Comparison of ENCODE assay signal across 8 cellular contexts in genomic region chr15:72236381-72237285, GRCh38. TPM values are rescaled to one million over a fixed set of nuclear protein-coding genes. Genes with fewer than 3 reads are reported as not detected.
DNase-seq lines count a peak whose midpoint lies in the region; ATAC-seq, FAIRE-seq and TF ChIP-seq lines count a peak whose summit lies in the region.

No MANE protein-coding gene starts in this region.

- no peaks in the 10 kb centered on the region for H3K79me2 ChIP-seq in H1 (ENCODE audit: control insufficient read depth in 1 of 2, insufficient read depth in 2 of 2, low read length in 2 of 2)

- peaks cover 41% of the 10 kb centered on the region for H3K4me1 Mint-ChIP-seq in T-helper 1 cell treated with Interleukin-12 subunit alpha and Interleukin-12 subunit beta and Interleukin-4 antibody, amounts not matched to agents 30 μg/mL and 1 μg/mL, for 36 hours (ENCODE audit: low read depth)
- peaks cover 38% of the 10 kb centered on the region for H3K4me1 Mint-ChIP-seq in stimulated activated effector memory CD8-positive, alpha-beta T cell treated with anti-CD3 and anti-CD28 coated beads, Interleukin-12 subunit alpha, Interleukin-12 subunit beta, amount 100 ng/mL, for 72 hours

- no peak for TF ChIP-seq CTCF in H1 (IDR thresholded peaks at IDR 0.05; ENCODE audit: control extremely low read depth in 1 of 3, insufficient read depth in 1 of 3, low read depth in 1 of 3, low read length in 3 of 3)

- FAIRE-seq in H1 (lab: Jason Lieb, UNC), result no peak

- H3K4me1 ChIP-seq in H1 (replicated peaks in 1 of 4; ENCODE audit: control insufficient read depth in 3 of 4, insufficient read depth in 4 of 4, low read length in 3 of 4), result peaks cover 5 to 11% (median 5%) of the 10 kb centered on the region in 4 experiments; a peak in 4 of 7 replicates

- no peak for ATAC-seq in stimulated activated effector memory CD8-positive, alpha-beta T cell treated with anti-CD3 and anti-CD28 coated beads, Interleukin-12 subunit alpha, Interleukin-12 subunit beta, amount 100 ng/mL, for 72 hours
- no peak for ATAC-seq in HG03025 (IDR thresholded peaks at IDR 0.05; ENCODE audit: low FRiP score, unreplicated experiment)

- no peak for DNase-seq in T-helper 1 cell
- DNase-seq in RKO (ENCODE audit: low spot score), result peak; percentile 41
- no peak for DNase-seq in H1 (ENCODE audit: low read depth in 1 of 2, low spot score in 2 of 2)
- DNase-seq in stimulated activated effector memory CD8-positive, alpha-beta T cell treated with anti-CD3 and anti-CD28 coated beads, Interleukin-12 subunit alpha, Interleukin-12 subunit beta, amount 100 ng/mL, for 72 hours (ENCODE audit: low spot score in 2 of 2), result no peak
- DNase-seq in DMS153 (lab: John Stamatoyannopoulos, UW), result no peak
- no peak for DNase-seq in glomerular visceral epithelial cell (ENCODE audit: extremely low spot score)

- H3K27me3 ChIP-seq in H1 (replicated peaks in 1 of 4; ENCODE audit: control insufficient read depth in 3 of 4, extremely low read depth in 1 of 4, insufficient read depth in 3 of 4, low read length in 3 of 4), result peaks cover 14 to 80% (median 50%) of the 10 kb centered on the region in 4 experiments

- H4K91ac ChIP-seq in H1 (replicated peaks; ENCODE audit: insufficient read length, low read length), result no peak overlapping the region

- peaks cover 15% of the 10 kb centered on the region for H3K36me3 Mint-ChIP-seq in T-helper 1 cell treated with Interleukin-12 subunit alpha and Interleukin-12 subunit beta and Interleukin-4 antibody, amounts not matched to agents 30 μg/mL and 1 μg/mL, for 36 hours (ENCODE audit: low read depth)
- H3K36me3 Mint-ChIP-seq in stimulated activated effector memory CD8-positive, alpha-beta T cell treated with anti-CD3 and anti-CD28 coated beads, Interleukin-12 subunit alpha, Interleukin-12 subunit beta, amount 100 ng/mL, for 72 hours, result peaks cover 48% of the 10 kb centered on the region

- POLR2A ChIA-PET in H1 (lab: Charles Lee; ENCODE audit: partially characterized antibody), result interaction anchor here (0.5 to 2.1 kb wide), 5 partner anchors 10 to 1458 kb away, joined by 3 to 9 read pairs (median 3); partner anchors contain the start of gene GRAMD2A

- H2BK12ac ChIP-seq in H1 (ENCODE audit: low read depth, low read length), result peak overlapping the region; percentile 62

- H2BK120ac ChIP-seq in H1 (replicated peaks; ENCODE audit: low read depth, low read length), result peak overlapping the region; percentile 65

- H3K18ac ChIP-seq in H1 (ENCODE audit: extremely low read depth, low read length), result no peak overlapping the region

- peak overlapping the region; percentile 89 for H2BK5ac ChIP-seq in H1 (ENCODE audit: low read depth, low read length)

- TF ChIP-seq POLR2A in H1 (IDR thresholded peaks at IDR 0.05; ENCODE audit: control extremely low read depth in 1 of 2, low read depth in 2 of 2, low read length in 2 of 2), result no peak

- 83% methylated on average over 2 of the region's 2 CpGs; no CpG with 5 or more reads in 1 of the 2 experiments for WGBS in H1 (ENCODE audit: extremely low coverage in 1 of 2, insufficient coverage in 1 of 2, insufficient read length in 1 of 2, insufficient replicate concordance in 2 of 2, low coverage in 1 of 2, low lambda C conversion rate in 2 of 2, missing lambda C conversion rate in 1 of 2), 2 experiments

- peak overlapping the region; percentile 54; the same call in 1 of the 2 replicates for H2AK5ac ChIP-seq in H1 (ENCODE audit: low read depth, low read length)

- no peak overlapping the region; a peak in 3 of 7 replicates for H3K9ac ChIP-seq in H1 (replicated peaks in 1 of 4; ENCODE audit: extremely low read depth in 1 of 4, low read depth in 3 of 4, low read length in 3 of 4)

- TF ChIP-seq EP300 in H1 (IDR thresholded peaks at IDR 0.05; ENCODE audit: borderline replicate concordance in 1 of 2, low read depth in 2 of 2, low read length in 2 of 2), result no peak

- no peak overlapping the region for H2AFZ ChIP-seq in H1 (ENCODE audit: low read length)

- peaks cover 3 to 13% (median 10%) of the 10 kb centered on the region in 4 experiments; a peak in 6 of 8 replicates for H3K36me3 ChIP-seq in H1 (ENCODE audit: control insufficient read depth in 2 of 4, insufficient read depth in 4 of 4, low read length in 3 of 4)

- peak overlapping the region; percentile 36 to 48; a peak in 3 of 4 replicates for H3K4me2 ChIP-seq in H1 (ENCODE audit: insufficient read depth in 1 of 2, low read depth in 2 of 2, low read length in 2 of 2)

- H2BK20ac ChIP-seq in H1 (ENCODE audit: low read length), result no peak overlapping the region

- no peak overlapping the region for H3K56ac ChIP-seq in H1 (replicated peaks; ENCODE audit: insufficient read length, low read depth, low read length)

- CTCF ChIA-PET in H1 (lab: Charles Lee; ENCODE audit: partially characterized antibody), result interaction anchor here (0.6 to 4.7 kb wide), 3 partner anchors 9 to 64 kb away, joined by 3 to 29 read pairs (median 5); partner anchors contain the start of gene GRAMD2A

- H3K27ac ChIP-seq in H1 (ENCODE audit: low read depth, low read length), result no peak overlapping the region

- peak overlapping the region; percentile 75 for H3K4me3 Mint-ChIP-seq in T-helper 1 cell treated with Interleukin-12 subunit alpha and Interleukin-12 subunit beta and Interleukin-4 antibody, amounts not matched to agents 30 μg/mL and 1 μg/mL, for 36 hours
- peak overlapping the region; percentile 69 for H3K4me3 Mint-ChIP-seq in stimulated activated effector memory CD8-positive, alpha-beta T cell treated with anti-CD3 and anti-CD28 coated beads, Interleukin-12 subunit alpha, Interleukin-12 subunit beta, amount 100 ng/mL, for 72 hours

- H3K4ac ChIP-seq in H1 (replicated peaks; ENCODE audit: insufficient read length, low read depth, low read length), result peak overlapping the region; percentile 63

- H2BK15ac ChIP-seq in H1 (ENCODE audit: low read length), result peak overlapping the region; percentile 53; the same call in 1 of the 2 replicates

- no peak overlapping the region for H4K5ac ChIP-seq in H1 (ENCODE audit: insufficient read length, low read depth, low read length)

- no peaks in the 10 kb centered on the region for H3K9me3 Mint-ChIP-seq in T-helper 1 cell treated with Interleukin-12 subunit alpha and Interleukin-12 subunit beta and Interleukin-4 antibody, amounts not matched to agents 30 μg/mL and 1 μg/mL, for 36 hours
- H3K9me3 Mint-ChIP-seq in stimulated activated effector memory CD8-positive, alpha-beta T cell treated with anti-CD3 and anti-CD28 coated beads, Interleukin-12 subunit alpha, Interleukin-12 subunit beta, amount 100 ng/mL, for 72 hours, result no peaks in the 10 kb centered on the region

- H3K23me2 ChIP-seq in H1 (ENCODE audit: low read depth, low read length), result peaks cover 4% of the 10 kb centered on the region

- H4K20me1 ChIP-seq in H1 (replicated peaks in 1 of 2; ENCODE audit: control insufficient read depth in 1 of 2, insufficient read depth in 2 of 2, low read length in 2 of 2), result peaks cover 1 to 3% of the 10 kb centered on the region in 2 experiments

- H3K14ac ChIP-seq in H1 (ENCODE audit: insufficient read length), result no peak overlapping the region

- no peak overlapping the region for H4K8ac ChIP-seq in H1 (ENCODE audit: extremely low read depth, insufficient read depth, low read length)

- no peak overlapping the region for H3K23ac ChIP-seq in H1 (ENCODE audit: insufficient read length)

- H3K79me1 ChIP-seq in H1 (ENCODE audit: low read depth, low read length), result no peaks in the 10 kb centered on the region

- no peaks in the 10 kb centered on the region for H3K9me3 ChIP-seq in H1 (ENCODE audit: insufficient read depth in 2 of 2, low read depth in 1 of 2, low read length in 1 of 2)

- peak overlapping the region in 1 of 4 experiments; percentile 12; a peak in 1 of 8 replicates for H3K4me3 ChIP-seq in H1 (ENCODE audit: extremely low read depth in 1 of 4, insufficient read depth in 2 of 4, low read depth in 3 of 4, low read length in 4 of 4)

- no peak for TF ChIP-seq RAD21 in H1 (IDR thresholded peaks at IDR 0.05 in 1 of 2, conservative IDR thresholded peaks at IDR 0.05 in 1 of 2; ENCODE audit: low read depth in 2 of 2, low read length in 2 of 2)

- no peaks in the 10 kb centered on the region for H3K27me3 Mint-ChIP-seq in T-helper 1 cell treated with Interleukin-12 subunit alpha and Interleukin-12 subunit beta and Interleukin-4 antibody, amounts not matched to agents 30 μg/mL and 1 μg/mL, for 36 hours (ENCODE audit: low read depth)

- peak overlapping the region; percentile 89 for H3K27ac Mint-ChIP-seq in T-helper 1 cell treated with Interleukin-12 subunit alpha and Interleukin-12 subunit beta and Interleukin-4 antibody, amounts not matched to agents 30 μg/mL and 1 μg/mL, for 36 hours
- peak overlapping the region; percentile 96 for H3K27ac Mint-ChIP-seq in stimulated activated effector memory CD8-positive, alpha-beta T cell treated with anti-CD3 and anti-CD28 coated beads, Interleukin-12 subunit alpha, Interleukin-12 subunit beta, amount 100 ng/mL, for 72 hours

RNA-seq across cellular contexts. Expression of gene PKM, which starts 5.6 kb away (rescaled TPM):
- total RNA-seq in H1 (2021; fragmentation: NEBNext Ultra II Directional; extraction: Animal tissue kit (Norgen Biotek cat#: 25700)), result 761 and 780 TPM in 2 replicates
- 856 and 1,089 TPM in 2 replicates for polyA plus RNA-seq in H1 (2011; rRNA removed)
- polyA plus RNA-seq in H1 (2011; cell fraction: cytosol; rRNA removed), result 1,111 TPM
- polyA plus RNA-seq in H1 (2011; cell fraction: nucleus; rRNA removed), result 1,343 TPM
- polyA plus RNA-seq in H1 (2012, experiment 1 of 2), result 1,003 to 1,133 TPM (median 1,096 TPM) in 4 replicates
- 1,059 TPM for polyA plus RNA-seq in H1 (2012, experiment 2 of 2)
- polyA plus RNA-seq in H1 (2013, experiment 1 of 2), result 646 TPM
- 625 TPM for polyA plus RNA-seq in H1 (2013, experiment 2 of 2)
- polyA minus RNA-seq in H1 (2011; rRNA and poly(A)+ RNA removed), result 1,050 and 1,384 TPM in 2 replicates
- 677 TPM for polyA minus RNA-seq in H1 (2011; cell fraction: cytosol; rRNA and poly(A)+ RNA removed)
- 678 TPM for polyA minus RNA-seq in H1 (2011; cell fraction: nucleus; rRNA and poly(A)+ RNA removed)

RNA-seq across cellular contexts. Expression of gene PARP6, which starts 35.7 kb away (rescaled TPM):
- total RNA-seq in H1 (2021; fragmentation: NEBNext Ultra II Directional; extraction: Animal tissue kit (Norgen Biotek cat#: 25700)), result 33.0 and 39.8 TPM in 2 replicates
- polyA plus RNA-seq in H1 (2011; rRNA removed), result 44.8 and 45.3 TPM in 2 replicates
- polyA plus RNA-seq in H1 (2011; cell fraction: cytosol; rRNA removed), result 48.7 TPM
- 230 TPM for polyA plus RNA-seq in H1 (2011; cell fraction: nucleus; rRNA removed)
- polyA plus RNA-seq in H1 (2012, experiment 1 of 2), result 46.8 to 59.8 TPM (median 50.2 TPM) in 4 replicates
- 6.1 TPM for polyA plus RNA-seq in H1 (2012, experiment 2 of 2)
- polyA plus RNA-seq in H1 (2013, experiment 1 of 2), result 52.0 TPM
- polyA plus RNA-seq in H1 (2013, experiment 2 of 2), result 40.8 TPM
- polyA minus RNA-seq in H1 (2011; rRNA and poly(A)+ RNA removed), result 46.0 and 64.3 TPM in 2 replicates
- 15.7 TPM for polyA minus RNA-seq in H1 (2011; cell fraction: cytosol; rRNA and poly(A)+ RNA removed)
- 53.2 TPM for polyA minus RNA-seq in H1 (2011; cell fraction: nucleus; rRNA and poly(A)+ RNA removed)

RNA-seq across cellular contexts. Expression of gene GRAMD2A, which starts 39.0 kb away (rescaled TPM):
- 0.36 and 1.5 TPM in 2 replicates for total RNA-seq in H1 (2021; fragmentation: NEBNext Ultra II Directional; extraction: Animal tissue kit (Norgen Biotek cat#: 25700))
- polyA plus RNA-seq in H1 (2011; rRNA removed), result 0.57 and 0.66 TPM in 2 replicates
- 0.88 TPM for polyA plus RNA-seq in H1 (2011; cell fraction: cytosol; rRNA removed)
- polyA plus RNA-seq in H1 (2011; cell fraction: nucleus; rRNA removed), result 1.4 TPM
- polyA plus RNA-seq in H1 (2012, experiment 1 of 2), result 0.69 to 1.1 TPM (median 0.82 TPM) in 4 replicates
- polyA plus RNA-seq in H1 (2012, experiment 2 of 2), result 0.41 TPM
- 0.65 TPM for polyA plus RNA-seq in H1 (2013, experiment 1 of 2)
- polyA plus RNA-seq in H1 (2013, experiment 2 of 2), result 0.44 TPM
- 1.3 and 2.1 TPM in 2 replicates for polyA minus RNA-seq in H1 (2011; rRNA and poly(A)+ RNA removed)
- 1.4 TPM for polyA minus RNA-seq in H1 (2011; cell fraction: cytosol; rRNA and poly(A)+ RNA removed)
- polyA minus RNA-seq in H1 (2011; cell fraction: nucleus; rRNA and poly(A)+ RNA removed), result 0.90 TPM
